Comparison of ENCODE assay signal across 6 cellular contexts in the genomic region with DNA sequence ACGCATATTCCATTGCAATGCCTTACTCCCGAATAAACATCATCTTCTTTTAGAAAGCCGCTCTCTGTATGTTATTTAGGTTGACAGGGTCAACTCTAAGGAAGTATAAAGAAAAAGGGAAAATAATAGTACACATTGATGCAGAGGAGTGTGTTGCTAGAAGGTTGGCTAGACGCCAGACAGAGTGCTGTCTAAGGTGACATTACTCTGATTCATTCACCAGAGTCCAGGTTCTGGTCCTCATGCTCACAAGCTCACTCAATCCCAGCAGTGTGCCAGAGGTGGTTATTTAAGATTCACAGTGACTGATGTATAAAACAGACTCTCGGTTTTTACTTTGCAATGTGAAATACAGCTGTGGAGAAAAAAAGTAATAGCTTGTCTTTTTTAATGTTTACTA.
"Had no signal": no experiment of that assay in that cellular context is flagged by ENCODE, and none has a peak within 500 bp of the region (broad histone marks: within the 10 kb centered on the region; RNA-seq: fewer than 3 reads in every experiment).

No MANE protein-coding gene starts in this region.

- ATAC-seq: gastroesophageal sphincter, T-helper 17 cell had no signal

- DNase-seq: activated CD4-positive, CD25-positive, alpha-beta regulatory T cell; cerebellar nuclear complex; midbrain; naive B cell; T-helper 17 cell had no signal
